Comparison of ENCODE assay signal across 36 cellular contexts in genomic region chr4:47816748-47817147, GRCh38. TPM values are rescaled to one million over a fixed set of nuclear protein-coding genes. Genes with fewer than 3 reads are reported as not detected.
"Had no signal": no experiment of that assay in that cellular context is flagged by ENCODE, and none has a peak within 500 bp of the region (broad histone marks: within the 10 kb centered on the region; RNA-seq: fewer than 3 reads in every experiment).

No MANE protein-coding gene starts in this region.

- H3K9me3 Mint-ChIP-seq: activated B cell treated with CpG ODN at 0.5 μM for 24 hours; activated CD4-positive, alpha-beta memory T cell treated with anti-CD3 and anti-CD28 coated beads for 36 hours; activated naive CD4-positive, alpha-beta T cell treated with anti-CD3 and anti-CD28 coated beads for 36 hours; activated naive CD8-positive, alpha-beta T cell treated with anti-CD3 and anti-CD28 coated beads, Interleukin-2, amount 50 U/mL, for 24 hours; activated T-cell treated with anti-CD3 and anti-CD28 coated beads, Interleukin-2, amount 50 U/mL, for 4 hours; T-helper 1 cell treated with Interleukin-12 subunit alpha and Interleukin-12 subunit beta and Interleukin-4 antibody, amounts not matched to agents 30 μg/mL and 1 μg/mL, for 36 hours; T-helper 2 cell treated with Interferon-gamma antibody and Interleukin-4, amounts not matched to agents 5 μg/mL and 100 μg/mL, for 36 hours had no signal

- H3K27ac Mint-ChIP-seq: activated B cell treated with CpG ODN at 0.5 μM for 24 hours; activated CD4-positive, alpha-beta memory T cell treated with anti-CD3 and anti-CD28 coated beads for 36 hours; activated naive CD4-positive, alpha-beta T cell treated with anti-CD3 and anti-CD28 coated beads for 36 hours; activated naive CD8-positive, alpha-beta T cell; activated naive CD8-positive, alpha-beta T cell treated with anti-CD3 and anti-CD28 coated beads, Interleukin-2, amount 50 U/mL, for 24 hours; activated T-helper 1 cell treated with anti-CD3 and anti-CD28 coated beads, Interleukin-12 subunit alpha, Interleukin-12 subunit beta, Interleukin-2, Interleukin-4 antibody, amounts not matched to agents 30 ng/mL and 10 ng/mL and 1 ng/mL, durations not matched to agents 14 hours and 24 hours and 36 hours; T-helper 1 cell treated with Interleukin-12 subunit alpha and Interleukin-12 subunit beta and Interleukin-4 antibody, amounts not matched to agents 30 μg/mL and 1 μg/mL, for 36 hours; T-helper 2 cell treated with Interferon-gamma antibody and Interleukin-4, amounts not matched to agents 5 μg/mL and 100 μg/mL, for 36 hours had no signal

- H3K9me3 ChIP-seq: MG63, Peyer's patch, SJSA1, SK-N-SH had no signal

- H3K27ac ChIP-seq: brain microvascular endothelial cell, Peyer's patch, SJSA1, VCaP had no signal

- ATAC-seq: activated naive CD8-positive, alpha-beta T cell treated with anti-CD3 and anti-CD28 coated beads, Interleukin-2, amount 50 U/mL, for 24 hours; activated T-cell treated with anti-CD3 and anti-CD28 coated beads, Interleukin-2, amount 50 U/mL, for 4 hours; PC-3 had no signal

- H3K36me3 ChIP-seq: brain microvascular endothelial cell, MG63, Peyer's patch, SJSA1 had no signal

- H3K4me1 Mint-ChIP-seq: activated B cell treated with CpG ODN at 0.5 μM for 24 hours; activated naive CD8-positive, alpha-beta T cell treated with anti-CD3 and anti-CD28 coated beads, Interleukin-2, amount 50 U/mL, for 24 hours had no signal

- H3K9ac ChIP-seq: SK-N-SH had no signal

- H3K4me3 Mint-ChIP-seq: activated B cell treated with CpG ODN at 0.5 μM for 24 hours; activated CD4-positive, alpha-beta memory T cell treated with anti-CD3 and anti-CD28 coated beads for 36 hours; activated naive CD4-positive, alpha-beta T cell treated with anti-CD3 and anti-CD28 coated beads for 36 hours; activated naive CD8-positive, alpha-beta T cell; activated naive CD8-positive, alpha-beta T cell treated with anti-CD3 and anti-CD28 coated beads, Interleukin-2, amount 50 U/mL, for 24 hours; activated T-cell treated with anti-CD3 and anti-CD28 coated beads, Interleukin-2, amount 50 U/mL, for 4 hours; activated T-helper 1 cell treated with anti-CD3 and anti-CD28 coated beads, Interleukin-12 subunit alpha, Interleukin-12 subunit beta, Interleukin-2, Interleukin-4 antibody, amounts not matched to agents 30 ng/mL and 10 ng/mL and 1 ng/mL, durations not matched to agents 14 hours and 24 hours and 36 hours; T-helper 1 cell treated with Interleukin-12 subunit alpha and Interleukin-12 subunit beta and Interleukin-4 antibody, amounts not matched to agents 30 μg/mL and 1 μg/mL, for 36 hours; T-helper 2 cell treated with Interferon-gamma antibody and Interleukin-4, amounts not matched to agents 5 μg/mL and 100 μg/mL, for 36 hours had no signal

- H3K4me1 ChIP-seq: Peyer's patch, SJSA1 had no signal

- H3K4me3 ChIP-seq: MG63, Peyer's patch, SJSA1 had no signal

- DNase-seq: activated B cell treated with CpG ODN at 0.5 μM for 24 hours; activated CD4-positive, alpha-beta memory T cell treated with anti-CD3 and anti-CD28 coated beads for 36 hours; activated CD4-positive, alpha-beta T cell treated with anti-CD3 and anti-CD28 coated beads for 4 hours; activated CD4-positive, alpha-beta T cell treated with anti-CD3 and anti-CD28 coated beads, Interleukin-2, amount 50 U/mL, for 1 hour; activated CD4-positive, CD25-positive, alpha-beta regulatory T cell treated with anti-CD3 and anti-CD28 coated beads, Interleukin-2, amount 50 U/mL, for 72 hours; activated CD8-positive, alpha-beta memory T cell treated with anti-CD3 and anti-CD28 coated beads, Interleukin-2, amount 50 U/mL, for 4 hours; activated gamma-delta T cell treated with Interleukin-2 at 50 U/mL for 16 hours; activated naive CD4-positive, alpha-beta T cell treated with anti-CD3 and anti-CD28 coated beads for 36 hours; activated naive CD8-positive, alpha-beta T cell treated with anti-CD3 and anti-CD28 coated beads, Interleukin-2, amount 50 U/mL, for 24 hours; activated T-cell treated with anti-CD3 and anti-CD28 coated beads for 4 hours; activated T-cell treated with anti-CD3 and anti-CD28 coated beads, Interleukin-2, amount 50 U/mL, for 4 hours; amniotic stem cell; aorta; brain microvascular endothelial cell; central memory CD4-positive, alpha-beta T cell; Kasumi-1; KG1; MG63; NCI-H1048; NCI-H1105 treated with DMSO at 0.1 percent for 48 hours; NCI-H1436; NCI-H1694; NCI-H1930; NCI-H345; NCI-H524 treated with DMSO at 0.1 percent for 48 hours; PC-3; Peyer's patch; RPMI8226; SHP77 treated with DMSO at 0.1 percent for 48 hours; SK-N-SH had no signal

- H3K36me3 Mint-ChIP-seq: activated CD4-positive, alpha-beta memory T cell treated with anti-CD3 and anti-CD28 coated beads for 36 hours; activated naive CD8-positive, alpha-beta T cell had no signal

- H3K27me3 ChIP-seq: brain microvascular endothelial cell, MG63, Peyer's patch had no signal

RNA-seq across cellular contexts. Expression of gene CORIN, which starts 21.1 kb away (rescaled TPM):
- total RNA-seq: activated B cell treated with CpG ODN at 0.5 μM for 24 hours; activated T-cell treated with anti-CD3 and anti-CD28 coated beads, Interleukin-2, amount 50 U/mL, for 4 hours; activated T-helper 1 cell treated with anti-CD3 and anti-CD28 coated beads, Interleukin-12 subunit alpha, Interleukin-12 subunit beta, Interleukin-2, Interleukin-4 antibody, amounts not matched to agents 30 ng/mL and 10 ng/mL and 1 ng/mL, durations not matched to agents 14 hours and 24 hours and 36 hours; PC-3; SJSA1 had no signal
